Comparison of ENCODE assay signal across 1 cellular context in the genomic region with DNA sequence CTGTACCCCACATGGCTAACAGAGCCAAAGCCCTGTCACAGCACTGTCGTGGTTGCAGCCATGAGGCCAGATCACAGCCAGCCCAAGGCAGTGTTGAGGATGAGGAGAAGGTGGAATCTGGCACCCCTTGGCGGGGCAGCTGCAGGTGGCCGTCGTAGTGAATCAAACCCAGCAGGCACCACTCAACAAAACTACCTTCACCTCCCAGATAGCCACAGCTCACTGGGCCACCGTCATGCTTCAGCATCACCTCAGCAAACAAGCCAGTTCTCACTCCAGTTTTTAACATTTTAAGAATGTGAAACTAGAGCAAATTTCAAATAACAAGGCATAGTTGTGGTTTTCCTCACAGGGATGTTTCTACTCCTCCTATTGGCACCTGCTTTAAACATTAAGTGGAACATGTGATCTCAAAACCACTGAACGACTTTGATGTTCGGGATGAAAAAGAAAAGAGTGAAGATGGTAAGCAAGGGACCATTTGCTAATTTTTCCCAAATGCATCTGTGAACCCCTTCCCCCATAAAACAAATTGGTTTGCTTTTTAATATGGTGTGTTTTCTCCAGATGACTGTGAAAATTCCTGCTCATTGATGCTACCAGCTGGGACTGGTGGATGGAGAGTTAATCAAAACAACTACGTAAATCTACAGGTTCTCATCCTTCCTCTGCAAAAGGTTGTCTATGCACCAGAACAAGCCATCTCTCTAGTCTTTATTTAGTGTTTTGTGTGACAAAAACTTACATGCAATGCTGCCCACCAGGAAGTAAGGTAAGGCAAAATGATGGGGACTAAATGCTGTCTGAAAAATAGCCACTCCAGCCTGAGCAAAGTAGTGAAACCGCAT.
TF ChIP-seq lines count a peak whose summit lies in the region.

No MANE protein-coding gene starts in this region.

TF ChIP-seq in GM23338, 12 proteins besides CTCF, POLR2A, EP300 and RAD21 (continued from another document):
- TF ChIP-seq ZNF462 (CRISPR knock-in tag; IDR thresholded peaks at IDR 0.05) (no peak), ZNF114 (CRISPR knock-in tag; IDR thresholded peaks at IDR 0.05) (no peak), ZNF331 (CRISPR knock-in tag; IDR thresholded peaks at IDR 0.05; ENCODE audit: low read depth) (no peak), EZH2 (IDR thresholded peaks at IDR 0.05; ENCODE audit: low read depth, unreplicated experiment) (no peak)
- TF ChIP-seq, protein P1, sequence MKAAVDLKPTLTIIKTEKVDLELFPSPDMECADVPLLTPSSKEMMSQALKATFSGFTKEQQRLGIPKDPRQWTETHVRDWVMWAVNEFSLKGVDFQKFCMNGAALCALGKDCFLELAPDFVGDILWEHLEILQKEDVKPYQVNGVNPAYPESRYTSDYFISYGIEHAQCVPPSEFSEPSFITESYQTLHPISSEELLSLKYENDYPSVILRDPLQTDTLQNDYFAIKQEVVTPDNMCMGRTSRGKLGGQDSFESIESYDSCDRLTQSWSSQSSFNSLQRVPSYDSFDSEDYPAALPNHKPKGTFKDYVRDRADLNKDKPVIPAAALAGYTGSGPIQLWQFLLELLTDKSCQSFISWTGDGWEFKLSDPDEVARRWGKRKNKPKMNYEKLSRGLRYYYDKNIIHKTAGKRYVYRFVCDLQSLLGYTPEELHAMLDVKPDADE (IDR thresholded peaks at IDR 0.05): no peak
